23 cellular contexts compared by ENCODE assay signal in the genomic region with DNA sequence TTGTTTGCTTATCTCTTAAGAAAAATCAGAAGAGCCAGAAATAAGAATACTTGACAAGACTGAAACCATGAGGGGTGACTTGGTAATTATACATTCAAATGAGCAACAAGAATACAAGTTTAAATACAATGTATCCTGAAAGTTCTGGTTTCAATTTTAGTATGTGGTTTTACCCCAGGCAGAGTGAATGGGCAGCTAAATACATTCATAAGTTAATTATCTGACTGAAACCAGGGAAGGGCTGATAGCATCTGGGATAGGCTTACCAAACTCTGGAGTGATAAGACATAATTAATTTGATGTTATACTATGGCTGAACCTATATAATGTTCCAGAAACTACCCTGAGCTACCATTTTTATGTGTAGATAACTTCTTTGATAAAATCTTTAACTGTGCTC.
A peak's percentile ranks its signal among the peaks of the same experiment; 100 is the strongest.
DNase-seq lines count a peak whose midpoint lies in the region; ATAC-seq, FAIRE-seq and TF ChIP-seq lines count a peak whose summit lies in the region.
"Had no signal": no experiment of that assay in that cellular context is flagged by ENCODE, and none has a peak within 500 bp of the region (broad histone marks: within the 10 kb centered on the region; RNA-seq: fewer than 3 reads in every experiment).

No MANE protein-coding gene starts in this region.

- no peak for FAIRE-seq in GM12891 (lab: Jason Lieb, UNC)
- FAIRE-seq: GM12892, K562, RCC 7860 had no signal

- peaks cover 32% of the 10 kb centered on the region for H3K4me1 ChIP-seq in BE2C

- H3K27me3 ChIP-seq in BE2C = no peaks in the 10 kb centered on the region

- no peak for TF ChIP-seq CTCF in BE2C (IDR thresholded peaks at IDR 0.05; ENCODE audit: low read depth, low read length)

- H3K9me3 ChIP-seq in BE2C = no peaks in the 10 kb centered on the region

- H3K36me3 ChIP-seq in BE2C = peaks cover 7% of the 10 kb centered on the region

- peak; percentile 25 for DNase-seq in BE2C
- no peak for DNase-seq in GM12891 (ENCODE audit: insufficient read length, low spot score)
- no peak for DNase-seq in left ventricle myocardium superior
- DNase-seq: 8988T; GDM1; NCI-H1105; NCI-H2081; NCI-H2171 treated with DMSO at 0.1 percent for 48 hours; NCI-H446; NCI-H69; NK-92 treated with Interleukin-12 subunit alpha and Interleukin-12 subunit beta, amount 100 ng/mL, for 24 hours; SHP77; T-helper 1 cell had no signal

- intact Hi-C loops in left ventricle myocardium superior (cut with micrococcal nuclease) = no loop called here

- TF ChIP-seq POLR2A in GM12891 (IDR thresholded peaks at IDR 0.05; ENCODE audit: low read depth, low read length) = no peak

- H3K4me3 ChIP-seq in BE2C (ENCODE audit: low read depth, low read length) = no peak overlapping the region
- H3K4me3 ChIP-seq: GM23338, K562 had no signal

- ATAC-seq in GM19463 (IDR thresholded peaks at IDR 0.05; ENCODE audit: unreplicated experiment) (peak; percentile 68), HG02981 (IDR thresholded peaks at IDR 0.05; ENCODE audit: unreplicated experiment) (peak; percentile 64), SK-N-SH treated with all-trans-retinoic acid at 6 μM for 48 hours (peak; percentile 52; the same call in 2 of the 3 replicates), HG03025 (IDR thresholded peaks at IDR 0.05; ENCODE audit: low FRiP score, unreplicated experiment) (no peak), left ventricle myocardium superior (no peak), HG02763 (IDR thresholded peaks at IDR 0.05; ENCODE audit: unreplicated experiment) (no peak)
- ATAC-seq: GM23338, HCT116, K562 had no signal

TF ChIP-seq in SK-N-SH treated with all-trans-retinoic acid at 6 μM for 48 hours, 23 proteins besides CTCF, POLR2A, EP300 and RAD21 (continues in another document):
- peak; percentile 11; the same call in 1 of the 2 replicates for TF ChIP-seq GLIS3 (CRISPR knock-in tag; IDR thresholded peaks at IDR 0.05)
- no peak for TF ChIP-seq TOX (CRISPR knock-in tag; IDR thresholded peaks at IDR 0.05; ENCODE audit: borderline replicate concordance)
- TF ChIP-seq ZNF70 (CRISPR knock-in tag; IDR thresholded peaks at IDR 0.05) = no peak
- TF ChIP-seq RARB (CRISPR knock-in tag; IDR thresholded peaks at IDR 0.05) = no peak
- no peak for TF ChIP-seq CSDC2 (CRISPR knock-in tag; IDR thresholded peaks at IDR 0.05)
- TF ChIP-seq, protein P1, sequence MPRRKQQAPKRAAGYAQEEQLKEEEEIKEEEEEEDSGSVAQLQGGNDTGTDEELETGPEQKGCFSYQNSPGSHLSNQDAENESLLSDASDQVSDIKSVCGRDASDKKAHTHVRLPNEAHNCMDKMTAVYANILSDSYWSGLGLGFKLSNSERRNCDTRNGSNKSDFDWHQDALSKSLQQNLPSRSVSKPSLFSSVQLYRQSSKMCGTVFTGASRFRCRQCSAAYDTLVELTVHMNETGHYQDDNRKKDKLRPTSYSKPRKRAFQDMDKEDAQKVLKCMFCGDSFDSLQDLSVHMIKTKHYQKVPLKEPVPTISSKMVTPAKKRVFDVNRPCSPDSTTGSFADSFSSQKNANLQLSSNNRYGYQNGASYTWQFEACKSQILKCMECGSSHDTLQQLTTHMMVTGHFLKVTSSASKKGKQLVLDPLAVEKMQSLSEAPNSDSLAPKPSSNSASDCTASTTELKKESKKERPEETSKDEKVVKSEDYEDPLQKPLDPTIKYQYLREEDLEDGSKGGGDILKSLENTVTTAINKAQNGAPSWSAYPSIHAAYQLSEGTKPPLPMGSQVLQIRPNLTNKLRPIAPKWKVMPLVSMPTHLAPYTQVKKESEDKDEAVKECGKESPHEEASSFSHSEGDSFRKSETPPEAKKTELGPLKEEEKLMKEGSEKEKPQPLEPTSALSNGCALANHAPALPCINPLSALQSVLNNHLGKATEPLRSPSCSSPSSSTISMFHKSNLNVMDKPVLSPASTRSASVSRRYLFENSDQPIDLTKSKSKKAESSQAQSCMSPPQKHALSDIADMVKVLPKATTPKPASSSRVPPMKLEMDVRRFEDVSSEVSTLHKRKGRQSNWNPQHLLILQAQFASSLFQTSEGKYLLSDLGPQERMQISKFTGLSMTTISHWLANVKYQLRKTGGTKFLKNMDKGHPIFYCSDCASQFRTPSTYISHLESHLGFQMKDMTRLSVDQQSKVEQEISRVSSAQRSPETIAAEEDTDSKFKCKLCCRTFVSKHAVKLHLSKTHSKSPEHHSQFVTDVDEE (CRISPR knock-in tag; IDR thresholded peaks at IDR 0.05) = peak; percentile 24; the same call in 1 of the 2 replicates
- TF ChIP-seq CSRNP3 (CRISPR knock-in tag; IDR thresholded peaks at IDR 0.05) = no peak
- no peak for TF ChIP-seq PPARA (CRISPR knock-in tag; IDR thresholded peaks at IDR 0.05; ENCODE audit: borderline replicate concordance)
- TF ChIP-seq ISL1 (CRISPR knock-in tag; IDR thresholded peaks at IDR 0.05) = peak; percentile 47; the same call in 1 of the 2 replicates

TF ChIP-seq in GM12891, 5 proteins besides CTCF, POLR2A, EP300 and RAD21:
- no peak for TF ChIP-seq PAX5 (IDR thresholded peaks at IDR 0.05; ENCODE audit: insufficient read depth, low read length, severe bottlenecking)
- TF ChIP-seq TAF1 (IDR thresholded peaks at IDR 0.05; ENCODE audit: low read depth, low read length) = no peak
- TF ChIP-seq POU2F2 (IDR thresholded peaks at IDR 0.05; ENCODE audit: low read depth, low read length) = no peak
- TF ChIP-seq SPI1 (IDR thresholded peaks at IDR 0.05; ENCODE audit: low read depth, low read length) = no peak
- no peak for TF ChIP-seq POLR2AphosphoS5 (IDR thresholded peaks at IDR 0.05; ENCODE audit: low read depth, low read length)

Comparison
In these comparisons a context has a peak if more than half of its experiments do, and no peak if none do; other contexts are left out.
1. ATAC-seq: peak in GM19463 (single experiment), HG02981 (single experiment) and SK-N-SH treated with all-trans-retinoic acid at 6 μM for 48 hours (single experiment); none in HG03025 (single experiment), left ventricle myocardium superior (single experiment) and HG02763 (single experiment).